14 cellular contexts compared by ENCODE assay signal in the genomic region with DNA sequence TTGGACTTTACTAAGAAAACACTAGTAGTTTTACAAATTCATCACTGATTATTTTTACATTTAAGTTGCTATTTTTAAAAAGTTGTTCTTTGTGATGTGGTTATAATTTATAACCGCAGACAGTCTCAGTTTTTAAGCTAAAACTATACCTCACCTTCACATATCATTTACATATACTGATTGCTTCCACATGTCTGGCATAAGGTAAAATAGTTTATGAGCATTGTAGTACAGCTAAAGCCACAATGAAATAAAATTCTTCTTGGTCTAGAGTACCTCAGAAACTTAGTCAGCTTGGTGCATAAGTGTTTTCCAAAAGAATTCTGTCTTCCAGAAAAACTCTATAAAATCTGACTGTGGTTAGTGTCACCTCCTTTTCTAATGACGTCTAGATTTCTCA. TPM values are rescaled to one million over a fixed set of nuclear protein-coding genes. Genes with fewer than 3 reads are reported as not detected.
"Had no signal": no experiment of that assay in that cellular context is flagged by ENCODE, and none has a peak within 500 bp of the region (broad histone marks: within the 10 kb centered on the region; RNA-seq: fewer than 3 reads in every experiment).

No MANE protein-coding gene starts in this region.

- H3K27me3 ChIP-seq: gastrocnemius medialis, suprapubic skin, upper lobe of left lung had no signal

- H3K27ac ChIP-seq: gastrocnemius medialis, left ventricle myocardium inferior, suprapubic skin, upper lobe of left lung had no signal

- H3K36me3 ChIP-seq: gastrocnemius medialis, left ventricle myocardium inferior, suprapubic skin, upper lobe of left lung had no signal

- H3K4me3 Mint-ChIP-seq: activated B cell treated with CpG ODN at 0.5 μM for 24 hours; activated CD4-positive, alpha-beta T cell treated with anti-CD3 and anti-CD28 coated beads, Interleukin-2, amount 10 ng/mL, durations not matched to agents 7 days and 5 days; activated naive CD4-positive, alpha-beta T cell treated with anti-CD3 and anti-CD28 coated beads for 36 hours; memory B cell had no signal

- H3K4me1 ChIP-seq: gastrocnemius medialis, suprapubic skin, upper lobe of left lung had no signal

- H3K4me1 Mint-ChIP-seq: activated B cell treated with CpG ODN at 0.5 μM for 24 hours; activated CD4-positive, alpha-beta T cell treated with anti-CD3 and anti-CD28 coated beads, Interleukin-2, amount 10 ng/mL, durations not matched to agents 7 days and 5 days; memory B cell had no signal

- H3K4me3 ChIP-seq: gastrocnemius medialis, left ventricle myocardium inferior, suprapubic skin, upper lobe of left lung had no signal

- H3K27ac Mint-ChIP-seq: activated B cell treated with CpG ODN at 0.5 μM for 24 hours; activated CD4-positive, alpha-beta T cell treated with anti-CD3 and anti-CD28 coated beads, Interleukin-2, amount 10 ng/mL, durations not matched to agents 7 days and 5 days; activated naive CD4-positive, alpha-beta T cell treated with anti-CD3 and anti-CD28 coated beads for 36 hours; memory B cell had no signal

- DNase-seq: activated B cell treated with CpG ODN at 0.5 μM for 24 hours; activated CD4-positive, alpha-beta T cell treated with anti-CD3 and anti-CD28 coated beads, Interleukin-2, amount 10 ng/mL, durations not matched to agents 7 days and 5 days; activated CD8-positive, alpha-beta memory T cell treated with anti-CD3 and anti-CD28 coated beads for 24 hours; activated naive CD4-positive, alpha-beta T cell treated with anti-CD3 and anti-CD28 coated beads for 36 hours; central memory CD4-positive, alpha-beta T cell; effector memory CD4-positive, alpha-beta T cell; gastrocnemius medialis; kidney; left ventricle myocardium inferior; stimulated activated CD4-positive, alpha-beta T cell treated with anti-CD3 and anti-CD28 coated beads, Interleukin-2, amount 100 ng/mL, for 48 hours; stimulated activated naive CD8-positive, alpha-beta T cell treated with anti-CD3 and anti-CD28 coated beads, Interleukin-15, Interleukin-2, amounts not matched to agents 100 U/mL and 50 U/mL, for 24 hours; upper lobe of left lung had no signal

- H3K36me3 Mint-ChIP-seq: memory B cell had no signal

- H3K9me3 Mint-ChIP-seq: activated B cell treated with CpG ODN at 0.5 μM for 24 hours; activated naive CD4-positive, alpha-beta T cell treated with anti-CD3 and anti-CD28 coated beads for 36 hours had no signal

- H3K27me3 Mint-ChIP-seq: activated B cell treated with CpG ODN at 0.5 μM for 24 hours; activated CD4-positive, alpha-beta T cell treated with anti-CD3 and anti-CD28 coated beads, Interleukin-2, amount 10 ng/mL, durations not matched to agents 7 days and 5 days; memory B cell had no signal

- H3K9me3 ChIP-seq: gastrocnemius medialis, left ventricle myocardium inferior, suprapubic skin, upper lobe of left lung had no signal

RNA-seq across cellular contexts. Expression of gene SEMA3A, which starts 13.0 kb away (rescaled TPM):
- total RNA-seq: activated B cell treated with CpG ODN at 0.5 μM for 24 hours had no signal
